16 cellular contexts compared by ENCODE assay signal in the genomic region with DNA sequence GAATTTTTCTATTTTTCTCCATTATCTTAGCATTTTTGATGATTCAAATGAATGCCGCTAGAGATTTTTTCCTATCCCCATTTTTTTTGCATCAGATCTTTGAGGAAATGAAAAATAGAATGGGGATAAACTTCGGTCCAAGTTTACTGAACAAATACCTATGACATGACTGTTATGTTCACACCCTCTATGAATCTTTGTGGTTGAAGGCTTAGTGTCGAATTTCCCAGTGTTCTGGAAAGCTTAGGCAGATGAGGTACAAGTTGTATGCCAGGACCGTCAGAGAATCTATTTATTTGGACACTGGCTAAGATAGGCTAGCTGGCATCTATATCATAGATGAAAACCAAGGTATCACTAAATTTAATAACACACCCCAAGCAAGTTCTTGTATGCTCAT.
DNase-seq lines count a peak whose midpoint lies in the region; ATAC-seq, FAIRE-seq and TF ChIP-seq lines count a peak whose summit lies in the region.
"Had no signal": no experiment of that assay in that cellular context is flagged by ENCODE, and none has a peak within 500 bp of the region (broad histone marks: within the 10 kb centered on the region; RNA-seq: fewer than 3 reads in every experiment).

No MANE protein-coding gene starts in this region.

- H3K9me3 ChIP-seq in HCT116 (ENCODE audit: control insufficient read depth in 1 of 2, insufficient read depth in 1 of 2, low read depth in 1 of 2, low read length in 2 of 2) (no peaks in the 10 kb centered on the region), sigmoid colon (no peaks in the 10 kb centered on the region)
- H3K9me3 ChIP-seq: right lobe of liver, tibial nerve had no signal

- H3K36me3 ChIP-seq in HCT116 (ENCODE audit: control insufficient read depth in 1 of 2, insufficient read depth in 2 of 2, low read length in 2 of 2) (no peaks in the 10 kb centered on the region), sigmoid colon (no peaks in the 10 kb centered on the region)
- H3K36me3 ChIP-seq: right lobe of liver, tibial nerve had no signal

- no TSS peak for BruUV-seq in HCT116 (replicated peaks; lab: Mats Ljungman, UMichigan)

- H3K4me3 ChIP-seq in HCT116 (replicated peaks in 1 of 2; ENCODE audit: low read depth in 1 of 2, low read length in 2 of 2) = peak overlapping the region in 1 of 2 experiments; percentile 28; a peak in 1 of 4 replicates
- H3K4me3 ChIP-seq in sigmoid colon = no peak overlapping the region
- H3K4me3 ChIP-seq: right lobe of liver, tibial nerve had no signal

- peaks cover 15 to 30% of the 10 kb centered on the region in 2 experiments for H3K4me1 ChIP-seq in HCT116 (ENCODE audit: control insufficient read depth in 1 of 2, insufficient read depth in 2 of 2, low read length in 2 of 2)
- no peaks in the 10 kb centered on the region for H3K4me1 ChIP-seq in sigmoid colon
- H3K4me1 ChIP-seq: right lobe of liver, tibial nerve had no signal

- POLR2A ChIA-PET in HCT116 (lab: Charles Lee) = no interaction called here

- no peak for FAIRE-seq in GM19239 (lab: Jason Lieb, UNC)
- FAIRE-seq: A204.1 had no signal

- H3K79me2 ChIP-seq in HCT116 (ENCODE audit: insufficient read depth, low read length) = no peaks in the 10 kb centered on the region

- DNase-seq in A172 (ENCODE audit: low spot score) (peak; percentile 93), HCT116 (ENCODE audit: low read depth, low spot score) (peak; percentile 56), SW 1271 (lab: John Stamatoyannopoulos, UW) (peak; percentile 35 to 87), fibroblast of the conjunctiva (ENCODE audit: low read depth) (peak; percentile 75), sigmoid colon (no peak), GM19239 (ENCODE audit: insufficient read length, low spot score) (no peak), RPMI8226 (no peak)
- DNase-seq: NCI-H1092 treated with DMSO at 0.1 percent for 48 hours, NCI-H446 treated with DMSO at 0.1 percent for 48 hours, right lobe of liver, Right ventricle myocardium superior had no signal

- RAD21 ChIA-PET in HCT116 (lab: Charles Lee; ENCODE audit: low non-redundant PET in 1 of 2, low total read pairs in 2 of 2, uncharacterized antibody in 2 of 2, unreplicated experiment in 2 of 2) = no interaction called here

- no peak for TF ChIP-seq CTCF in HCT116 (IDR thresholded peaks at IDR 0.05 in 2 of 3, conservative IDR thresholded peaks at IDR 0.05 in 1 of 3; ENCODE audit: borderline replicate concordance in 1 of 3, insufficient read depth in 1 of 3, low read depth in 2 of 3, low read length in 2 of 3)
- TF ChIP-seq CTCF in sigmoid colon (IDR thresholded peaks at IDR 0.05) = no peak

- H3K4me2 ChIP-seq in HCT116 (ENCODE audit: low read length) = peak overlapping the region; percentile 61

- H3K9me2 ChIP-seq in HCT116 (ENCODE audit: insufficient read depth) = no peaks in the 10 kb centered on the region

- no peaks in the 10 kb centered on the region for H3K27me3 ChIP-seq in HCT116 (ENCODE audit: insufficient read depth, low read length)
- H3K27me3 ChIP-seq in sigmoid colon = no peaks in the 10 kb centered on the region
- H3K27me3 ChIP-seq: right lobe of liver, tibial nerve had no signal

- CTCF ChIA-PET in HCT116 (lab: Charles Lee) = no interaction called here

- 51 to 56% methylated on average over 4 of the region's 4 CpGs for WGBS in sigmoid colon, 2 donors

- ATAC-seq in HCT116 (peak; percentile 79), HG03520 (IDR thresholded peaks at IDR 0.05; ENCODE audit: unreplicated experiment) (no peak)
- ATAC-seq: right lobe of liver had no signal

- TF ChIP-seq POLR2A in HCT116 (IDR thresholded peaks at IDR 0.05; ENCODE audit: borderline replicate concordance, extremely low read depth, insufficient read depth, insufficient read length) = no peak
- TF ChIP-seq POLR2A in sigmoid colon (IDR thresholded peaks at IDR 0.05) = no peak

- H3K9ac ChIP-seq in HCT116 (ENCODE audit: low read length) = no peak overlapping the region

- intact Hi-C loops in HCT116 (cut with micrococcal nuclease) = no loop called here
- intact Hi-C loops in sigmoid colon (cut with DNase I) = no loop called here

- no peak for TF ChIP-seq RAD21 in HCT116 (IDR thresholded peaks at IDR 0.05; ENCODE audit: low read depth)

- H3K27ac ChIP-seq in HCT116 (ENCODE audit: low read depth, low read length) (no peak overlapping the region), sigmoid colon (no peak overlapping the region)
- H3K27ac ChIP-seq: HL-60, right lobe of liver, tibial nerve, VCaP had no signal

- no peaks in the 10 kb centered on the region for H4K20me1 ChIP-seq in HCT116 (ENCODE audit: insufficient read depth)

- TF ChIP-seq EP300 in sigmoid colon (IDR thresholded peaks at IDR 0.05) = no peak

- H2AFZ ChIP-seq in HCT116 (ENCODE audit: low read depth, low read length, poor library complexity, severe bottlenecking) = peak overlapping the region; percentile 75

TF ChIP-seq in HCT116, 20 proteins besides CTCF, POLR2A, EP300 and RAD21:
- no peak for TF ChIP-seq EZH2 (IDR thresholded peaks at IDR 0.05)
- 0 out of 2 replicates have a peak, but pooled peaks have one; percentile 2 for TF ChIP-seq SRF (IDR thresholded peaks at IDR 0.05; ENCODE audit: low read depth)
- no peak for TF ChIP-seq POLR2AphosphoS5 (IDR thresholded peaks at IDR 0.05; ENCODE audit: low read depth, low read length)
- TF ChIP-seq ELF1 (IDR thresholded peaks at IDR 0.05; ENCODE audit: borderline replicate concordance, low read depth) = no peak
- TF ChIP-seq, protein P1, sequence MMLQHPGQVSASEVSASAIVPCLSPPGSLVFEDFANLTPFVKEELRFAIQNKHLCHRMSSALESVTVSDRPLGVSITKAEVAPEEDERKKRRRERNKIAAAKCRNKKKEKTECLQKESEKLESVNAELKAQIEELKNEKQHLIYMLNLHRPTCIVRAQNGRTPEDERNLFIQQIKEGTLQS (IDR thresholded peaks at IDR 0.05) = no peak
- TF ChIP-seq FOSL1 (IDR thresholded peaks at IDR 0.05; ENCODE audit: low read depth) = peak; percentile 58; the same call in 1 of the 2 replicates
- no peak for TF ChIP-seq TCF7L2 (IDR thresholded peaks at IDR 0.05; ENCODE audit: borderline replicate concordance, extremely low read depth, insufficient read depth, insufficient read length)
- TF ChIP-seq REST (IDR thresholded peaks at IDR 0.05; ENCODE audit: low read depth) = no peak
- TF ChIP-seq, protein P2, sequence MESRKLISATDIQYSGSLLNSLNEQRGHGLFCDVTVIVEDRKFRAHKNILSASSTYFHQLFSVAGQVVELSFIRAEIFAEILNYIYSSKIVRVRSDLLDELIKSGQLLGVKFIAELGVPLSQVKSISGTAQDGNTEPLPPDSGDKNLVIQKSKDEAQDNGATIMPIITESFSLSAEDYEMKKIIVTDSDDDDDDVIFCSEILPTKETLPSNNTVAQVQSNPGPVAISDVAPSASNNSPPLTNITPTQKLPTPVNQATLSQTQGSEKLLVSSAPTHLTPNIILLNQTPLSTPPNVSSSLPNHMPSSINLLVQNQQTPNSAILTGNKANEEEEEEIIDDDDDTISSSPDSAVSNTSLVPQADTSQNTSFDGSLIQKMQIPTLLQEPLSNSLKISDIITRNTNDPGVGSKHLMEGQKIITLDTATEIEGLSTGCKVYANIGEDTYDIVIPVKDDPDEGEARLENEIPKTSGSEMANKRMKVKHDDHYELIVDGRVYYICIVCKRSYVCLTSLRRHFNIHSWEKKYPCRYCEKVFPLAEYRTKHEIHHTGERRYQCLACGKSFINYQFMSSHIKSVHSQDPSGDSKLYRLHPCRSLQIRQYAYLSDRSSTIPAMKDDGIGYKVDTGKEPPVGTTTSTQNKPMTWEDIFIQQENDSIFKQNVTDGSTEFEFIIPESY (IDR thresholded peaks at IDR 0.05; ENCODE audit: extremely low read depth, insufficient replicate concordance, low read length) = no peak
- TF ChIP-seq JUND (IDR thresholded peaks at IDR 0.05) = peak; percentile 60
- TF ChIP-seq EZH2phosphoT487 (IDR thresholded peaks at IDR 0.05; ENCODE audit: borderline replicate concordance) = no peak
- no peak for TF ChIP-seq ZFX (IDR thresholded peaks at IDR 0.05)
- TF ChIP-seq SIN3A (IDR thresholded peaks at IDR 0.05; ENCODE audit: low read depth) = no peak
- no peak for TF ChIP-seq MAX (IDR thresholded peaks at IDR 0.05)
- TF ChIP-seq EGR1 (IDR thresholded peaks at IDR 0.05; ENCODE audit: low read depth) = no peak
- peak; percentile 57 for TF ChIP-seq SP1 (IDR thresholded peaks at IDR 0.05; ENCODE audit: low read depth)

Comparison
In these comparisons a context has a peak if more than half of its experiments do, and no peak if none do; other contexts are left out.
1. DNase-seq: peak in A172 (single experiment), HCT116 (single experiment), SW 1271 (2 of 2) and fibroblast of the conjunctiva (single experiment); none in sigmoid colon (single experiment), GM19239 (single experiment) and RPMI8226 (single experiment).